In the genomic region with DNA sequence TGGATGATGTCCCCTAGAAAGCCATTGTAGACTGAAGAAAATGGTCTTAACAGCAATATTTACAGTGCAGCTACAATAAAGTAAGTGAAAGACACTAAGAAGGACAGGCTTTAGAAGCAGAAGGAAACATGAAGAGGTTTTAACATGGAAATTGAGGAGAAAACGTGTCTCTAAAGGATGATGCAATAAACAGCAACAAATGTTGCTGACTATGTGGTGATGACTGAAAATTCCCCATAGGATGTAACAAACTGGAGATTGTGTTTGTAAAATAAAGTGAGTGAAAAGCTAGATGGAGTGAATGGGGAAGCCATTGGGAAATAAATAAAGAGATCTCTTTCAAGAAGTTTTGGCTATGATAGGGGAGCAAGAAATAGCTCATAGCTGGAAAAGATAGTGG, we compare ENCODE assay signal across 28 cellular contexts.
"Had no signal": no experiment of that assay in that cellular context is flagged by ENCODE, and none has a peak within 500 bp of the region (broad histone marks: within the 10 kb centered on the region; RNA-seq: fewer than 3 reads in every experiment).

No MANE protein-coding gene starts in this region.

- H3K27me3 ChIP-seq: adrenal gland, ascending aorta, brain microvascular endothelial cell, sigmoid colon, uterus had no signal

- ATAC-seq: activated CD8-positive, alpha-beta T cell treated with anti-CD3 and anti-CD28 coated beads for 36 hours; esophagus mucosa; left lobe of liver; mucosa of descending colon; natural killer cell treated with Interleukin-12 subunit alpha and Interleukin-12 subunit beta and Interleukin-15 and Interleukin-18, amount 100 ng/mL, for 72 hours; stimulated activated memory B cell treated with anti-CD40 and anti-IgM and Interleukin-4, amounts not matched to agents 10 μg/mL and 1 μg/mL and 100 μg/mL, for 72 hours; stimulated activated naive CD8-positive, alpha-beta T cell treated with anti-CD3 and anti-CD28 coated beads, Interleukin-15, amount 100 ng/mL, for 72 hours had no signal

- H3K36me3 Mint-ChIP-seq: activated naive CD8-positive, alpha-beta T cell; natural killer cell treated with Interleukin-12 subunit alpha and Interleukin-12 subunit beta and Interleukin-15 and Interleukin-18, amount 100 ng/mL, for 72 hours; stimulated activated memory B cell treated with anti-CD40 and anti-IgM and Interleukin-4, amounts not matched to agents 10 μg/mL and 1 μg/mL and 100 μg/mL, for 72 hours; type B pancreatic cell had no signal

- H3K9me3 ChIP-seq: adrenal gland, mucosa of descending colon, sigmoid colon, uterus had no signal

- H3K4me3 Mint-ChIP-seq: activated B cell treated with CpG ODN at 0.5 μM for 24 hours; activated CD8-positive, alpha-beta T cell treated with anti-CD3 and anti-CD28 coated beads for 36 hours; activated naive CD8-positive, alpha-beta T cell; dendritic cell treated with granulocyte-macrophage colony-stimulating factor and Interleukin-4, amounts not matched to agents 40 ng/mL and 50 ng/mL, for 4 days; endodermal cell; natural killer cell treated with Interleukin-12 subunit alpha and Interleukin-12 subunit beta and Interleukin-15 and Interleukin-18, amount 100 ng/mL, for 72 hours; stimulated activated memory B cell treated with anti-CD40 and anti-IgM and Interleukin-4, amounts not matched to agents 10 μg/mL and 1 μg/mL and 100 μg/mL, for 72 hours; stimulated activated naive CD8-positive, alpha-beta T cell treated with anti-CD3 and anti-CD28 coated beads, Interleukin-15, amount 100 ng/mL, for 72 hours; type B pancreatic cell had no signal

- H3K4me1 ChIP-seq: adrenal gland, ascending aorta, sigmoid colon, uterus had no signal

- H3K4me1 Mint-ChIP-seq: activated B cell treated with CpG ODN at 0.5 μM for 24 hours; endodermal cell; stimulated activated memory B cell treated with anti-CD40 and anti-IgM and Interleukin-4, amounts not matched to agents 10 μg/mL and 1 μg/mL and 100 μg/mL, for 72 hours; stimulated activated naive CD8-positive, alpha-beta T cell treated with anti-CD3 and anti-CD28 coated beads, Interleukin-15, amount 100 ng/mL, for 72 hours had no signal

- H3K4me3 ChIP-seq: adrenal gland, ascending aorta, mucosa of descending colon, sigmoid colon, smooth muscle cell, uterus had no signal

- DNase-seq: activated B cell treated with CpG ODN at 0.5 μM for 24 hours; activated CD4-positive, alpha-beta T cell treated with anti-CD3 and anti-CD28 coated beads, Interleukin-2, amount 50 U/mL, for 1 hour; activated CD8-positive, alpha-beta T cell treated with anti-CD3 and anti-CD28 coated beads for 36 hours; activated naive CD4-positive, alpha-beta T cell; activated T-cell treated with anti-CD3 and anti-CD28 coated beads, Interleukin-2, amount 50 U/mL, for 48 hours; adrenal gland; brain microvascular endothelial cell; caudate nucleus; endodermal cell; kidney glomerular epithelial cell; mucosa of descending colon; sigmoid colon; stimulated activated CD4-positive, alpha-beta T cell treated with anti-CD3 and anti-CD28 coated beads, Interleukin-1b, Interleukin-23, amount 100 ng/mL, for 48 hours; stimulated activated CD4-positive, alpha-beta T cell treated with anti-CD3 and anti-CD28 coated beads, Interleukin-4, amount 100 ng/mL, for 4 hours; stimulated activated CD8-positive, alpha-beta memory T cell treated with anti-CD3 and anti-CD28 coated beads, Interleukin-4, amount 100 ng/mL, for 48 hours; stimulated activated naive CD8-positive, alpha-beta T cell treated with anti-CD3 and anti-CD28 coated beads, Interleukin-15, amount 100 ng/mL, for 72 hours; substantia nigra; uterus had no signal

- H3K36me3 ChIP-seq: adrenal gland, ascending aorta, brain microvascular endothelial cell, sigmoid colon, uterus had no signal

- FAIRE-seq: frontal cortex had no signal

- H3K4me2 ChIP-seq: smooth muscle cell had no signal

- H3K27ac ChIP-seq: adrenal gland, ascending aorta, brain microvascular endothelial cell, sigmoid colon, uterus had no signal

- H3K27me3 Mint-ChIP-seq: activated B cell treated with CpG ODN at 0.5 μM for 24 hours; dendritic cell treated with granulocyte-macrophage colony-stimulating factor and Interleukin-4, amounts not matched to agents 40 ng/mL and 50 ng/mL, for 4 days; stimulated activated memory B cell treated with anti-CD40 and anti-IgM and Interleukin-4, amounts not matched to agents 10 μg/mL and 1 μg/mL and 100 μg/mL, for 72 hours; stimulated activated naive CD8-positive, alpha-beta T cell treated with anti-CD3 and anti-CD28 coated beads, Interleukin-15, amount 100 ng/mL, for 72 hours; type B pancreatic cell had no signal

- H3K9me3 Mint-ChIP-seq: stimulated activated memory B cell treated with anti-CD40 and anti-IgM and Interleukin-4, amounts not matched to agents 10 μg/mL and 1 μg/mL and 100 μg/mL, for 72 hours had no signal

- H3K27ac Mint-ChIP-seq: activated B cell treated with CpG ODN at 0.5 μM for 24 hours; activated CD8-positive, alpha-beta T cell treated with anti-CD3 and anti-CD28 coated beads for 36 hours; activated naive CD8-positive, alpha-beta T cell; dendritic cell treated with granulocyte-macrophage colony-stimulating factor and Interleukin-4, amounts not matched to agents 40 ng/mL and 50 ng/mL, for 4 days; endodermal cell; natural killer cell treated with Interleukin-12 subunit alpha and Interleukin-12 subunit beta and Interleukin-15 and Interleukin-18, amount 100 ng/mL, for 72 hours; stimulated activated memory B cell treated with anti-CD40 and anti-IgM and Interleukin-4, amounts not matched to agents 10 μg/mL and 1 μg/mL and 100 μg/mL, for 72 hours; type B pancreatic cell had no signal
